In the genomic region with DNA sequence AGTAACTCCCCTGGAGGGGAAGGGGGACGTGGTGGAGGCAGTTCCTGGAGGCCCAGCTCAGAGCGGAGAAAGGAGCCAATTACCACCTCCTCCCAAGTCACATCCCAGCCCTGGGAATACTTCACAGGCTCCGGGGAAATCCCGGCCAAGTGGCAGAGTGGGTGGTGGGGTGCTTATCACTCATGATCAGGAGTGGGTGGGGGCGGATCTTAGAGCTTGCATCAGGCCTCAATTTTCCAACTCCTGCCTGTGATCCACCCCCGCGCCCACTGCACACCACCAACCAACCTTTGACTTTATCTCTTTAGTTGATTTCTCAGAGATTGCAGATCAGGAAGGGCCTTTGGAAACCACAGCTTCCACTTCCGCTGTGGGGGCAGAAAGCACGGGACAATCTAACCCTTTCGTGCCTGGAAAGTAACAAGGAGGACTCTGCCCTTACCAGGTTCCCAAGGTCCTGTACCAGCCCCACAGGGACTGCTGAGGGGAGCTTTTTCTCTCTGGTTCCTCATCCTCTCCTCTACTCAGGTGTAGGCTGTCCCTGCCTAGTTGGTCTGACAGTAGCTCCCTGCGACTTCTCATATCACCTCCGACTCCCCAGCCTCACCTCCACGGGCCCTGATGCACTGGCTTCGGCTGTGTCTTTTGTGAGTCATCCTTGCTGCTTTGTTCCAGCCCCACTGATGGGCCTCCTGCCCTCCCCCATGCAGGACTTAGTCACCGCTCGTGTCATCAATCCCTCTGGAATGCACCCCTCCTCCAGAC, we compare ENCODE assay signal across 8 cellular contexts. TPM values are rescaled to one million over a fixed set of nuclear protein-coding genes. Genes with fewer than 3 reads are reported as not detected.
A peak's percentile ranks its signal among the peaks of the same experiment; 100 is the strongest.
DNase-seq lines count a peak whose midpoint lies in the region; ATAC-seq and TF ChIP-seq lines count a peak whose summit lies in the region.

No MANE protein-coding gene starts in this region.

- H3K27ac Mint-ChIP-seq in endothelial cell (ENCODE audit: unreplicated experiment) (peak overlapping the region; percentile 64), natural killer cell (peak overlapping the region in 1 of 2 donors; percentile 68)
- peak overlapping the region; percentile 95 for H3K27ac Mint-ChIP-seq in stimulated activated effector memory CD8-positive, alpha-beta T cell treated with anti-CD3 and anti-CD28 coated beads, Interleukin-12 subunit alpha, Interleukin-12 subunit beta, amount 100 ng/mL, for 72 hours

- peak overlapping the region; percentile 86 to 97 (median 94) for H3K27ac ChIP-seq in BLaER1 treated with 17β-estradiol and CSF1 and Interleukin-3, amounts not matched to agents 10 nM and 100 nM

- peak overlapping the region in 9 of 10 experiments; percentile 8 to 62 (median 50); a peak in 17 of 20 replicates for H3K4me3 ChIP-seq in BLaER1 treated with 17β-estradiol and CSF1 and Interleukin-3, amounts not matched to agents 10 nM and 100 nM

- H3K4me1 Mint-ChIP-seq in endothelial cell (ENCODE audit: unreplicated experiment) (peaks cover 36% of the 10 kb centered on the region), natural killer cell (peaks cover 30 to 34% of the 10 kb centered on the region in 2 donors)
- H3K4me1 Mint-ChIP-seq in stimulated activated effector memory CD8-positive, alpha-beta T cell treated with anti-CD3 and anti-CD28 coated beads, Interleukin-12 subunit alpha, Interleukin-12 subunit beta, amount 100 ng/mL, for 72 hours = peaks cover 69% of the 10 kb centered on the region

- no peaks in the 10 kb centered on the region for H3K27me3 ChIP-seq in BLaER1 treated with 17β-estradiol and CSF1 and Interleukin-3, amounts not matched to agents 10 nM and 100 nM

- intact Hi-C loops in natural killer cell (cut with micrococcal nuclease) = no loop called here

- peaks cover 42 to 100% (median 78%) of the 10 kb centered on the region in 10 experiments for H3K4me1 ChIP-seq in BLaER1 treated with 17β-estradiol and CSF1 and Interleukin-3, amounts not matched to agents 10 nM and 100 nM

- no peaks in the 10 kb centered on the region for H3K9me3 Mint-ChIP-seq in endothelial cell (ENCODE audit: unreplicated experiment)
- H3K9me3 Mint-ChIP-seq in natural killer cell = no peaks in the 10 kb centered on the region
- H3K9me3 Mint-ChIP-seq in stimulated activated effector memory CD8-positive, alpha-beta T cell treated with anti-CD3 and anti-CD28 coated beads, Interleukin-12 subunit alpha, Interleukin-12 subunit beta, amount 100 ng/mL, for 72 hours = no peaks in the 10 kb centered on the region

- peaks cover 0 to 7% (median 5%) of the 10 kb centered on the region in 11 experiments; a peak in 9 of 22 replicates for H3K9me3 ChIP-seq in BLaER1 treated with 17β-estradiol and CSF1 and Interleukin-3, amounts not matched to agents 10 nM and 100 nM (replicated peaks in 1 of 11)

- H3K36me3 Mint-ChIP-seq in endothelial cell (ENCODE audit: low read depth, unreplicated experiment) = no peaks in the 10 kb centered on the region
- H3K36me3 Mint-ChIP-seq in natural killer cell = no peaks in the 10 kb centered on the region
- H3K36me3 Mint-ChIP-seq in stimulated activated effector memory CD8-positive, alpha-beta T cell treated with anti-CD3 and anti-CD28 coated beads, Interleukin-12 subunit alpha, Interleukin-12 subunit beta, amount 100 ng/mL, for 72 hours = peaks cover 27% of the 10 kb centered on the region

- DNase-seq in MV-4-11 (lab: John Stamatoyannopoulos, UW) = peak; percentile 76
- peak; percentile 63 to 74 (median 74) for DNase-seq in activated CD8-positive, alpha-beta memory T cell treated with anti-CD3 and anti-CD28 coated beads for 48 hours (ENCODE audit: low read depth in 2 of 3, low spot score in 2 of 3)
- DNase-seq in endothelial cell (ENCODE audit: low spot score) = no peak
- DNase-seq in natural killer cell = peak; percentile 22
- peak; percentile 41 to 84 for DNase-seq in stimulated activated effector memory CD8-positive, alpha-beta T cell treated with anti-CD3 and anti-CD28 coated beads, Interleukin-12 subunit alpha, Interleukin-12 subunit beta, amount 100 ng/mL, for 72 hours (ENCODE audit: low spot score in 2 of 2)

- H4K20me1 ChIP-seq in BLaER1 treated with 17β-estradiol and CSF1 and Interleukin-3, amounts not matched to agents 10 nM and 100 nM = no peaks in the 10 kb centered on the region

- ATAC-seq in natural killer cell (peak; percentile 33 to 85 (median 57)), HG03469 (IDR thresholded peaks at IDR 0.05; ENCODE audit: unreplicated experiment) (no peak), GM19324 (IDR thresholded peaks at IDR 0.05; ENCODE audit: low FRiP score, unreplicated experiment) (no peak)
- ATAC-seq in stimulated activated effector memory CD8-positive, alpha-beta T cell treated with anti-CD3 and anti-CD28 coated beads, Interleukin-12 subunit alpha, Interleukin-12 subunit beta, amount 100 ng/mL, for 72 hours = peak; percentile 80

- no peaks in the 10 kb centered on the region for H3K36me3 ChIP-seq in BLaER1 treated with 17β-estradiol and CSF1 and Interleukin-3, amounts not matched to agents 10 nM and 100 nM

- H3K9ac ChIP-seq in BLaER1 treated with 17β-estradiol and CSF1 and Interleukin-3, amounts not matched to agents 10 nM and 100 nM = peak overlapping the region; percentile 74 to 87 (median 83); a peak in 21 of 22 replicates

- TF ChIP-seq CTCF in endothelial cell (IDR thresholded peaks at IDR 0.05; ENCODE audit: unreplicated experiment) = no peak
- no peak for TF ChIP-seq CTCF in natural killer cell (IDR thresholded peaks at IDR 0.05)

- H3K4me2 ChIP-seq in BLaER1 treated with 17β-estradiol and CSF1 and Interleukin-3, amounts not matched to agents 10 nM and 100 nM = peak overlapping the region; percentile 82 to 97 (median 92)

- H3K4me3 Mint-ChIP-seq in endothelial cell (ENCODE audit: unreplicated experiment) (no peak overlapping the region), natural killer cell (peak overlapping the region; percentile 64)
- peak overlapping the region; percentile 66 for H3K4me3 Mint-ChIP-seq in stimulated activated effector memory CD8-positive, alpha-beta T cell treated with anti-CD3 and anti-CD28 coated beads, Interleukin-12 subunit alpha, Interleukin-12 subunit beta, amount 100 ng/mL, for 72 hours

- H3K27me3 Mint-ChIP-seq in endothelial cell (ENCODE audit: unreplicated experiment) (peaks cover 7% of the 10 kb centered on the region), natural killer cell (ENCODE audit: low read depth in 2 of 2) (peaks cover 3 to 10% of the 10 kb centered on the region in 2 donors)

RNA-seq across cellular contexts. Expression of a gene that starts 24.9 kb away (rescaled TPM):
- total RNA-seq in endothelial cell (ENCODE audit: unreplicated experiment) = 4.8 TPM
- total RNA-seq in natural killer cell = 100 to 1,000 TPM in 1 of 3 donors, 10 to 100 TPM in 2; 39.7 to 105 (median 66.5) TPM

RNA-seq across cellular contexts. Expression of a gene that starts 26.8 kb away (rescaled TPM):
- total RNA-seq in endothelial cell (ENCODE audit: unreplicated experiment) (136 TPM), natural killer cell (100 to 1,000 TPM in 1 of 3 donors, 10 to 100 TPM in 2; 73.1 to 113 (median 94.2) TPM)

RNA-seq across cellular contexts. Expression of a gene that starts 49.1 kb away (rescaled TPM):
- 1,094 TPM for total RNA-seq in endothelial cell (ENCODE audit: unreplicated experiment)
- 100 to 1,000 TPM; 121 to 168 (median 127) TPM for total RNA-seq in natural killer cell

RNA-seq across cellular contexts. Expression of a gene that starts 52.2 kb away (rescaled TPM):
- 51.7 TPM for total RNA-seq in endothelial cell (ENCODE audit: unreplicated experiment)
- 10 to 100 TPM; 61.2 to 77.0 (median 64.5) TPM for total RNA-seq in natural killer cell

Comparison
In these comparisons a context has a peak if more than half of its experiments do, and no peak if none do; other contexts are left out.
1. ATAC-seq: peak in natural killer cell (3 of 3) and stimulated activated effector memory CD8-positive, alpha-beta T cell treated with anti-CD3 and anti-CD28 coated beads, Interleukin-12 subunit alpha, Interleukin-12 subunit beta, amount 100 ng/mL, for 72 hours (single experiment); none in HG03469 (single experiment) and GM19324 (single experiment).